Comparison of ENCODE assay signal across 20 cellular contexts in the genomic region with DNA sequence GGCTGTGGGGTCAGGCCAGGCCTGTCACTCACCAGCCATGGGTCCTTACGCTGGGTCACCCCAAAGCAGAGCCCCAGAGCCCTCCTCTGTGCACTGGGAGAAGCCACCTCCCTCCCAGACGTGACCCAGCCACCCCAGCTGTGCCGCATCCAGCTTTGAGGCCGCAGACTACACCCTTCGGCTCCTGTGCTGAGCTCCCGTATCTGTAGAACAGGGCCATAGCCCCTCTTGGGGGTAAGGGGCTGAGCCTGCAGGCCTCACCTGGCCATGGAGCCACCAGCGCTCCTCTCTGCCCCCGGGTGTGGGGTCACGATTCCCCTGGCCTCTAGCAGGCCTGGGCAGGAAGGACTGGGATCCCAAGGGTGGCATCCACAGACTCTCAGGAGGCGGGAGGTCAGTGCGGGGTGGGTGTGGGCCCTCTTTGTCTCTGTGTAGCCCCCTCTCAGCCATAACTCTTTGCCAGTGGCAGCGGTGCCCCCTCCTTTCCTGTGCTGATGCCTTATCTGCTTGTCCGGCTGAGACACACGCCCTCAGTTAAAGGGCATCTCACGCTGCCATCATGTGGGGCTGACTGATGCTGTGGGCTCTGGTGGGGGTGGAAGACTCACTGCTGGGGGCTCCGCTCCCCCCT. TPM values are rescaled to one million over a fixed set of nuclear protein-coding genes. Genes with fewer than 3 reads are reported as not detected.
A peak's percentile ranks its signal among the peaks of the same experiment; 100 is the strongest.
DNase-seq lines count a peak whose midpoint lies in the region; ATAC-seq and TF ChIP-seq lines count a peak whose summit lies in the region.
"Had no signal": no experiment of that assay in that cellular context is flagged by ENCODE, and none has a peak within 500 bp of the region (broad histone marks: within the 10 kb centered on the region; RNA-seq: fewer than 3 reads in every experiment).

No MANE protein-coding gene starts in this region.

- H3K14ac ChIP-seq in neuronal stem cell (ENCODE audit: low read length) = no peak overlapping the region

- peak overlapping the region; percentile 56 for H3K18ac ChIP-seq in neuronal stem cell (ENCODE audit: low read length)

- ATAC-seq in natural killer cell treated with Interleukin-12 subunit alpha and Interleukin-12 subunit beta and Interleukin-15 and Interleukin-18, amount 100 ng/mL, for 72 hours = no peak
- ATAC-seq in natural killer cell = no peak
- ATAC-seq in aorta (ENCODE audit: low FRiP score) = no peak
- ATAC-seq: GM23338 had no signal

- H3K4me1 Mint-ChIP-seq in natural killer cell treated with Interleukin-12 subunit alpha and Interleukin-12 subunit beta and Interleukin-15 and Interleukin-18, amount 100 ng/mL, for 72 hours (ENCODE audit: low read depth in 2 of 2) = no peaks in the 10 kb centered on the region
- H3K4me1 Mint-ChIP-seq in natural killer cell = no peaks in the 10 kb centered on the region
- H3K4me1 Mint-ChIP-seq: CD4-positive, CD25-positive, alpha-beta regulatory T cell; GM23338 had no signal

- H3K9me3 ChIP-seq in left ventricle myocardium inferior (replicated peaks) (no peaks in the 10 kb centered on the region), neuronal stem cell (replicated peaks in 1 of 2; ENCODE audit: control insufficient read depth in 2 of 2, insufficient read depth in 1 of 2, low read depth in 1 of 2, low read length in 2 of 2) (no peaks in the 10 kb centered on the region), aorta (ENCODE audit: control insufficient read depth, low read length) (no peaks in the 10 kb centered on the region)
- H3K9me3 ChIP-seq: Caco-2 had no signal

- H2BK120ac ChIP-seq in neuronal stem cell (ENCODE audit: low read depth, low read length) = no peak overlapping the region

- TF ChIP-seq CTCF in natural killer cell (IDR thresholded peaks at IDR 0.05) (no peak), left ventricle myocardium inferior (IDR thresholded peaks at IDR 0.05; ENCODE audit: borderline replicate concordance) (no peak)

- no peaks in the 10 kb centered on the region for H3K36me3 ChIP-seq in left ventricle myocardium inferior
- H3K36me3 ChIP-seq in neuronal stem cell (replicated peaks in 1 of 2; ENCODE audit: control insufficient read depth in 2 of 2, insufficient read depth in 2 of 2, low read length in 2 of 2) = no peaks in the 10 kb centered on the region
- no peaks in the 10 kb centered on the region for H3K36me3 ChIP-seq in aorta (ENCODE audit: control insufficient read depth in 1 of 2, insufficient read depth in 2 of 2, low read length in 1 of 2)

- no peak overlapping the region for H4K8ac ChIP-seq in neuronal stem cell (ENCODE audit: low read depth, low read length)

- peaks cover 7% of the 10 kb centered on the region for H3K4me1 ChIP-seq in left ventricle myocardium inferior
- H3K4me1 ChIP-seq in neuronal stem cell (ENCODE audit: control insufficient read depth in 2 of 2, insufficient read depth in 1 of 2, low read depth in 1 of 2, low read length in 2 of 2) = peaks cover 0 to 3% of the 10 kb centered on the region in 2 donors
- H3K4me1 ChIP-seq in aorta (ENCODE audit: control insufficient read depth in 1 of 2, insufficient read depth in 2 of 2, low read length in 2 of 2) = no peaks in the 10 kb centered on the region
- H3K4me1 ChIP-seq: Caco-2 had no signal

- H3K27ac ChIP-seq in left ventricle myocardium inferior (replicated peaks) (no peak overlapping the region), neuronal stem cell (replicated peaks; ENCODE audit: low read length) (no peak overlapping the region), aorta (ENCODE audit: low read depth in 1 of 2, low read length in 2 of 2) (no peak overlapping the region)

- peaks cover 47% of the 10 kb centered on the region for H3K27me3 ChIP-seq in left ventricle myocardium inferior (ENCODE audit: low read depth)
- peaks cover 0 to 54% (median 0%) of the 10 kb centered on the region in 3 experiments for H3K27me3 ChIP-seq in neuronal stem cell (ENCODE audit: control insufficient read depth in 3 of 3, insufficient read depth in 3 of 3, low read depth in 1 of 3, low read length in 3 of 3)
- H3K27me3 ChIP-seq in aorta (ENCODE audit: control insufficient read depth in 1 of 2, insufficient read depth in 2 of 2, low read length in 1 of 2) = no peaks in the 10 kb centered on the region

- H3K23ac ChIP-seq in neuronal stem cell (ENCODE audit: low read depth, low read length, poor library complexity) = no peak overlapping the region

- H3K4ac ChIP-seq in neuronal stem cell (ENCODE audit: low read length) = no peak overlapping the region

- WGBS in neuronal stem cell (ENCODE audit: extremely low coverage in 2 of 2, insufficient read length in 2 of 2, insufficient replicate concordance in 1 of 2), 2 donors = no CpG with 5 or more reads among the region's 16 CpGs
- 90 to 91% methylated on average over 16 of the region's 16 CpGs for WGBS in aorta, 2 donors

- no peak overlapping the region for H2AFZ ChIP-seq in neuronal stem cell (ENCODE audit: low read length)
- H2AFZ ChIP-seq: GM23338 had no signal

- peak overlapping the region; percentile 60 for H2AK5ac ChIP-seq in neuronal stem cell (ENCODE audit: low read depth, low read length)

- no peak overlapping the region for H3K4me3 ChIP-seq in left ventricle myocardium inferior
- H3K4me3 ChIP-seq in neuronal stem cell (ENCODE audit: low read length in 2 of 2) = no peak overlapping the region
- H3K4me3 ChIP-seq in aorta (ENCODE audit: low read length in 2 of 2) = no peak overlapping the region
- H3K4me3 ChIP-seq: GM23338 had no signal

- no peak overlapping the region for H2BK15ac ChIP-seq in neuronal stem cell (ENCODE audit: low read length)

- H2BK5ac ChIP-seq in neuronal stem cell (ENCODE audit: low read length) = no peak overlapping the region

- no peak overlapping the region for H3K9ac ChIP-seq in neuronal stem cell (ENCODE audit: low read depth, low read length, poor library complexity)

- H3K27me3 Mint-ChIP-seq in natural killer cell treated with Interleukin-12 subunit alpha and Interleukin-12 subunit beta and Interleukin-15 and Interleukin-18, amount 100 ng/mL, for 72 hours = no peaks in the 10 kb centered on the region
- no peaks in the 10 kb centered on the region for H3K27me3 Mint-ChIP-seq in natural killer cell (ENCODE audit: low read depth in 2 of 2)
- H3K27me3 Mint-ChIP-seq: CD4-positive, CD25-positive, alpha-beta regulatory T cell had no signal

- H3K4me3 Mint-ChIP-seq in natural killer cell treated with Interleukin-12 subunit alpha and Interleukin-12 subunit beta and Interleukin-15 and Interleukin-18, amount 100 ng/mL, for 72 hours = no peak overlapping the region
- H3K4me3 Mint-ChIP-seq in natural killer cell = no peak overlapping the region
- H3K4me3 Mint-ChIP-seq: CD4-positive, CD25-positive, alpha-beta regulatory T cell; GM23338; HFFc6 had no signal

- H3K79me1 ChIP-seq in neuronal stem cell (ENCODE audit: low read depth, low read length) = peaks cover 2% of the 10 kb centered on the region

- H3K27ac Mint-ChIP-seq in natural killer cell treated with Interleukin-12 subunit alpha and Interleukin-12 subunit beta and Interleukin-15 and Interleukin-18, amount 100 ng/mL, for 72 hours = no peak overlapping the region
- no peak overlapping the region for H3K27ac Mint-ChIP-seq in natural killer cell
- H3K27ac Mint-ChIP-seq: CD4-positive, CD25-positive, alpha-beta regulatory T cell; GM23338; HFFc6 had no signal

- no peak overlapping the region for H4K91ac ChIP-seq in neuronal stem cell (ENCODE audit: low read depth, low read length, poor library complexity)

- intact Hi-C loops in natural killer cell (cut with micrococcal nuclease) = no loop called here
- intact Hi-C loops in left ventricle myocardium inferior (cut with micrococcal nuclease) = no loop called here
- intact Hi-C loops in aorta (cut with DNase I) = no loop called here

- H2BK12ac ChIP-seq in neuronal stem cell (ENCODE audit: low read length) = no peak overlapping the region

- DNase-seq in natural killer cell treated with Interleukin-12 subunit alpha and Interleukin-12 subunit beta and Interleukin-15 and Interleukin-18, amount 100 ng/mL, for 72 hours (ENCODE audit: low spot score) = peak; percentile 44
- DNase-seq in natural killer cell = no peak
- peak; percentile 4 for DNase-seq in left ventricle myocardium inferior
- no peak for DNase-seq in neuronal stem cell (ENCODE audit: low spot score)
- peak; percentile 40 to 68 for DNase-seq in aorta
- no peak for DNase-seq in HT-29 (ENCODE audit: low spot score)
- DNase-seq in hippocampal formation (lab: John Stamatoyannopoulos, UW) = no peak
- DNase-seq in stimulated activated CD4-positive, alpha-beta T cell treated with anti-CD3 and anti-CD28 coated beads, Interleukin-4, amount 100 ng/mL, for 4 hours = no peak
- DNase-seq: CD4-positive, CD25-positive, alpha-beta regulatory T cell; DMS153; HFFc6; NCI-H1092; NCI-H146; NCI-H2081; NCI-H510A; NCI-H774; PC-3 had no signal

- H3K36me3 Mint-ChIP-seq in natural killer cell treated with Interleukin-12 subunit alpha and Interleukin-12 subunit beta and Interleukin-15 and Interleukin-18, amount 100 ng/mL, for 72 hours = no peaks in the 10 kb centered on the region
- no peaks in the 10 kb centered on the region for H3K36me3 Mint-ChIP-seq in natural killer cell
- H3K36me3 Mint-ChIP-seq: CD4-positive, CD25-positive, alpha-beta regulatory T cell had no signal

- H3K4me2 ChIP-seq in neuronal stem cell (ENCODE audit: insufficient read depth, low read length, poor library complexity, severe bottlenecking) = no peak overlapping the region
- H3K4me2 ChIP-seq: GM23338 had no signal

- no peaks in the 10 kb centered on the region for H3K9me3 Mint-ChIP-seq in natural killer cell treated with Interleukin-12 subunit alpha and Interleukin-12 subunit beta and Interleukin-15 and Interleukin-18, amount 100 ng/mL, for 72 hours
- no peaks in the 10 kb centered on the region for H3K9me3 Mint-ChIP-seq in natural killer cell
- H3K9me3 Mint-ChIP-seq: CD4-positive, CD25-positive, alpha-beta regulatory T cell; GM23338; HFFc6 had no signal

RNA-seq across cellular contexts. Expression of gene ASPG, which starts 16.3 kb away (rescaled TPM):
- total RNA-seq in natural killer cell treated with Interleukin-12 subunit alpha and Interleukin-12 subunit beta and Interleukin-15 and Interleukin-18, amount 100 ng/mL, for 72 hours = not detected
- total RNA-seq in natural killer cell = not detected
- 27.1 TPM for total RNA-seq in left ventricle myocardium inferior
- 0.10 TPM for polyA plus RNA-seq in neuronal stem cell (2013, experiment 1 of 2)
- polyA plus RNA-seq in neuronal stem cell (2013, experiment 2 of 2) = 0.12 TPM
- 1 to 10 TPM in 1 of 2 donors, under 1 TPM in 1; 0.13 to 2.2 TPM for total RNA-seq in aorta
- polyA plus RNA-seq in aorta = 1 to 10 TPM in 1 of 2 donors, under 1 TPM in 1; 0.20 to 1.6 TPM
- not detected in 2 replicates for total RNA-seq in HT-29 (2014; rRNA removed; shearing (Covaris generic))
- total RNA-seq: A673; Caco-2; CD4-positive, CD25-positive, alpha-beta regulatory T cell; HFFc6 had no signal
- polyA plus RNA-seq: CD4-positive, CD25-positive, alpha-beta regulatory T cell had no signal

RNA-seq across cellular contexts. Expression of gene KIF26A, which starts 36.6 kb away (rescaled TPM):
- total RNA-seq in natural killer cell treated with Interleukin-12 subunit alpha and Interleukin-12 subunit beta and Interleukin-15 and Interleukin-18, amount 100 ng/mL, for 72 hours = not detected
- not detected for total RNA-seq in natural killer cell
- 6.5 TPM for total RNA-seq in left ventricle myocardium inferior
- 14.6 TPM for polyA plus RNA-seq in neuronal stem cell (2013, experiment 1 of 2)
- polyA plus RNA-seq in neuronal stem cell (2013, experiment 2 of 2) = 14.0 TPM
- total RNA-seq in aorta = 1 to 10 TPM; 4.6 to 8.3 TPM
- polyA plus RNA-seq in aorta = 1 to 10 TPM in 1 of 2 donors, under 1 TPM in 1; 0.13 to 1.9 TPM
- not detected in 2 replicates for total RNA-seq in HT-29 (2014; rRNA removed; shearing (Covaris generic))
- polyA plus RNA-seq: CD4-positive, CD25-positive, alpha-beta regulatory T cell had no signal

Comparison
In these comparisons a context has a peak if more than half of its experiments do, and no peak if none do; other contexts are left out.
1. DNase-seq: peak in natural killer cell treated with Interleukin-12 subunit alpha and Interleukin-12 subunit beta and Interleukin-15 and Interleukin-18, amount 100 ng/mL, for 72 hours (single experiment), left ventricle myocardium inferior (single experiment) and aorta (2 of 2); none in natural killer cell (single experiment), neuronal stem cell (single experiment), HT-29 (single experiment), hippocampal formation (0 of 2) and stimulated activated CD4-positive, alpha-beta T cell treated with anti-CD3 and anti-CD28 coated beads, Interleukin-4, amount 100 ng/mL, for 4 hours (0 of 2).